ENCODE assay signal across 16 cellular contexts in the genomic region with DNA sequence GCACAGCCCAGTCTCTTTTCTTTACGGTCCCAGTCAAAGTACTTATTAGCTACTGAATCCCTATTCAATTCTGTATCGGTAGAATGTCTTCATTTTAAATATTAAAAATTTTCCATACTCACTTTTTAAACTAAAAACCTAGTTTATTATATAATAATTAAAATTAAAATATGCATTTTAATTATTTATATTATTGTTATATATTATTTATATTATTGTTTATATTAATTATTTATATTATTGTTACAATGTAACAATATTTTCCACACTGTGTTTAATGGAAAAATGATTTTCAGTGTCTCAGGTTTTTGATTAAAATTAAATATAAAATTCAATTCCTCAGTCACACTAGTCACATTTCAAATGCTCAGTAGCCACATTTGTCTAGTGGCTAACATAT. TPM values are rescaled to one million over a fixed set of nuclear protein-coding genes. Genes with fewer than 3 reads are reported as not detected.
A peak's percentile ranks its signal among the peaks of the same experiment; 100 is the strongest.
DNase-seq lines count a peak whose midpoint lies in the region; ATAC-seq, FAIRE-seq and TF ChIP-seq lines count a peak whose summit lies in the region.
"Had no signal": no experiment of that assay in that cellular context is flagged by ENCODE, and none has a peak within 500 bp of the region (broad histone marks: within the 10 kb centered on the region; RNA-seq: fewer than 3 reads in every experiment).

No MANE protein-coding gene starts in this region.

- H3K27ac ChIP-seq in OCI-LY3 (ENCODE audit: low read length) (no peak overlapping the region), pancreas (no peak overlapping the region), right cardiac atrium (ENCODE audit: low read length) (no peak overlapping the region), smooth muscle cell (ENCODE audit: low read depth) (no peak overlapping the region)
- H3K27ac ChIP-seq: 22Rv1 had no signal

- no peaks in the 10 kb centered on the region for H3F3A ChIP-seq in smooth muscle cell (ENCODE audit: low read depth)

- H3K9ac ChIP-seq in OCI-LY3 (ENCODE audit: low read length) (no peak overlapping the region), smooth muscle cell (ENCODE audit: low read depth) (no peak overlapping the region)

- H3K36me3 ChIP-seq in OCI-LY3 (replicated peaks; ENCODE audit: low read depth, low read length): no peaks in the 10 kb centered on the region
- H3K36me3 ChIP-seq in pancreas: no peaks in the 10 kb centered on the region
- no peaks in the 10 kb centered on the region for H3K36me3 ChIP-seq in smooth muscle cell (ENCODE audit: low read depth)

- no peak for TF ChIP-seq CTCF in OCI-LY3 (IDR thresholded peaks at IDR 0.05; ENCODE audit: low read depth, low read length)
- no peak for TF ChIP-seq CTCF in WTC11 (IDR thresholded peaks at IDR 0.05)
- no peak for TF ChIP-seq CTCF in pancreas (IDR thresholded peaks at IDR 0.05)
- TF ChIP-seq CTCF in smooth muscle cell (IDR thresholded peaks at IDR 0.05; ENCODE audit: borderline replicate concordance, insufficient read depth, poor library complexity, severe bottlenecking): no peak

- CTCF ChIA-PET in WTC11 (lab: Charles Lee): no interaction called here

- H3K27me3 Mint-ChIP-seq in WTC11 (ENCODE audit: low read depth) (no peaks in the 10 kb centered on the region), T-helper 17 cell (no peaks in the 10 kb centered on the region)

- no peak overlapping the region for H2AFZ ChIP-seq in OCI-LY3 (ENCODE audit: low read depth, low read length)
- no peak overlapping the region for H2AFZ ChIP-seq in smooth muscle cell (ENCODE audit: low read depth)

- H3K9me3 ChIP-seq in OCI-LY3 (ENCODE audit: insufficient read depth, low read length) (no peaks in the 10 kb centered on the region), pancreas (no peaks in the 10 kb centered on the region), right cardiac atrium (ENCODE audit: control insufficient read depth, low read length) (no peaks in the 10 kb centered on the region), smooth muscle cell (replicated peaks; ENCODE audit: low read depth) (no peaks in the 10 kb centered on the region), T-helper 17 cell (ENCODE audit: control insufficient read depth, low read length, poor library complexity, severe bottlenecking) (no peaks in the 10 kb centered on the region)

- H3K4me3 Mint-ChIP-seq in WTC11 (no peak overlapping the region), T-helper 17 cell (no peak overlapping the region)
- H3K4me3 Mint-ChIP-seq: CD4-positive, CD25-positive, alpha-beta regulatory T cell; H9; IgD-negative memory B cell had no signal

- POLR2A ChIA-PET in WTC11 (lab: Charles Lee): no interaction called here

- H3K36me3 Mint-ChIP-seq in WTC11: no peaks in the 10 kb centered on the region
- H3K36me3 Mint-ChIP-seq in T-helper 17 cell (ENCODE audit: low read depth): no peaks in the 10 kb centered on the region
- H3K36me3 Mint-ChIP-seq: CD4-positive, CD25-positive, alpha-beta regulatory T cell; IgD-negative memory B cell had no signal

- H3K27me3 ChIP-seq in OCI-LY3 (ENCODE audit: low read depth, low read length) (peaks cover 35% of the 10 kb centered on the region), pancreas (no peaks in the 10 kb centered on the region), right cardiac atrium (ENCODE audit: control insufficient read depth, insufficient read depth) (no peaks in the 10 kb centered on the region), smooth muscle cell (ENCODE audit: low read depth) (no peaks in the 10 kb centered on the region)

- FAIRE-seq in A204.1 (lab: Jason Lieb, UNC): peak; percentile 95
- peak; percentile 86 for FAIRE-seq in pancreas (lab: Jason Lieb, UNC)
- FAIRE-seq: HepG2 had no signal

- H3K9me3 Mint-ChIP-seq in WTC11: no peaks in the 10 kb centered on the region
- H3K9me3 Mint-ChIP-seq: H9 had no signal

- H3K4me1 Mint-ChIP-seq in WTC11 (peaks cover 9% of the 10 kb centered on the region), T-helper 17 cell (peaks cover 7% of the 10 kb centered on the region)

- intact Hi-C loops in pancreas (cut with DNase I): no loop called here
- intact Hi-C loops in right cardiac atrium (cut with DNase I): no loop called here

- ATAC-seq in WTC11 (no peak), pancreas (no peak), right cardiac atrium (no peak), T-helper 17 cell (no peak)
- ATAC-seq: HepG2 had no signal

- H4K20me1 ChIP-seq in OCI-LY3 (ENCODE audit: insufficient read depth, low read length) (no peaks in the 10 kb centered on the region), smooth muscle cell (ENCODE audit: low read depth) (no peaks in the 10 kb centered on the region)

- H3K4me1 ChIP-seq in OCI-LY3 (ENCODE audit: low read length) (peaks cover 9% of the 10 kb centered on the region), pancreas (peaks cover 0 to 14% (median 7%) of the 10 kb centered on the region in 3 donors), right cardiac atrium (ENCODE audit: control insufficient read depth, insufficient read depth, low read length) (no peaks in the 10 kb centered on the region), smooth muscle cell (ENCODE audit: low read depth) (peaks cover 5% of the 10 kb centered on the region)

- H3K79me2 ChIP-seq in OCI-LY3 (ENCODE audit: low read length) (no peaks in the 10 kb centered on the region), smooth muscle cell (ENCODE audit: low read depth) (no peaks in the 10 kb centered on the region)

- peak overlapping the region; percentile 14; the same call in 1 of the 2 replicates for H3K4me2 ChIP-seq in OCI-LY3 (ENCODE audit: low read length)
- no peak overlapping the region for H3K4me2 ChIP-seq in smooth muscle cell

- no peak for DNase-seq in WTC11 (ENCODE audit: low spot score)
- DNase-seq in pancreas: no peak
- no peak for DNase-seq in right cardiac atrium
- no peak for DNase-seq in smooth muscle cell (lab: John Stamatoyannopoulos, UW; ENCODE audit: unreplicated experiment)
- no peak for DNase-seq in T-helper 17 cell
- DNase-seq: C1 segment of cervical spinal cord; CD4-positive, CD25-positive, alpha-beta regulatory T cell; DMS153; GF-D8; H9; KBM-7 had no signal

- H3K27ac Mint-ChIP-seq in WTC11: no peak overlapping the region
- H3K27ac Mint-ChIP-seq in T-helper 17 cell: no peak overlapping the region
- H3K27ac Mint-ChIP-seq: CD4-positive, CD25-positive, alpha-beta regulatory T cell; H9; IgD-negative memory B cell had no signal

- 98 to 99% methylated on average over 2 of the region's 2 CpGs for WGBS in pancreas, 2 donors
- WGBS in right cardiac atrium: 100% methylated on average over 2 of the region's 2 CpGs
- WGBS in smooth muscle cell (ENCODE audit: low lambda C conversion rate): 99% methylated on average over 2 of the region's 2 CpGs

- H3K4me3 ChIP-seq in OCI-LY3 (ENCODE audit: low read length) (no peak overlapping the region), pancreas (no peak overlapping the region), right cardiac atrium (ENCODE audit: low read length) (no peak overlapping the region), smooth muscle cell (no peak overlapping the region)

TF ChIP-seq in WTC11, 78 proteins besides CTCF, POLR2A, EP300 and RAD21:
- TF ChIP-seq HMGA2 (CRISPR knock-in tag; IDR thresholded peaks at IDR 0.05) (peak; percentile 94; the same call in 1 of the 2 replicates), RELA (CRISPR knock-in tag; IDR thresholded peaks at IDR 0.05; ENCODE audit: borderline replicate concordance) (no peak)

RNA-seq across cellular contexts. Expression of a gene that starts 18.2 kb away (rescaled TPM):
- total RNA-seq in WTC11 (2021) (32.0 to 35.9 TPM (median 32.1 TPM) in 3 replicates), pancreas (10 to 100 TPM; 19.6 to 30.5 (median 22.2) TPM), right cardiac atrium (10 to 100 TPM; 58.4 to 72.0 (median 61.3) TPM), smooth muscle cell (17.6 and 24.9 TPM in 2 replicates), T-helper 17 cell (10 to 100 TPM; 52.1 to 52.4 TPM)
- polyA plus RNA-seq in pancreas (10 to 100 TPM; 14.4 to 19.3 TPM), right cardiac atrium (53.1 TPM), smooth muscle cell (12.2 and 12.3 TPM in 2 replicates)
